ENCODE assay signal across 1 cellular context in genomic region chr1:202957733-202958543, GRCh38.
TF ChIP-seq lines count a peak whose summit lies in the region.

TSS of gene ADIPOR1 (minus strand) at chr1:202958312. CDS start at chr1:202951070, 7,242 bp downstream.

TF ChIP-seq in K562, 482 proteins besides CTCF, POLR2A, EP300 and RAD21 (continued from another document and continues in another):
- TF ChIP-seq, protein P1, sequence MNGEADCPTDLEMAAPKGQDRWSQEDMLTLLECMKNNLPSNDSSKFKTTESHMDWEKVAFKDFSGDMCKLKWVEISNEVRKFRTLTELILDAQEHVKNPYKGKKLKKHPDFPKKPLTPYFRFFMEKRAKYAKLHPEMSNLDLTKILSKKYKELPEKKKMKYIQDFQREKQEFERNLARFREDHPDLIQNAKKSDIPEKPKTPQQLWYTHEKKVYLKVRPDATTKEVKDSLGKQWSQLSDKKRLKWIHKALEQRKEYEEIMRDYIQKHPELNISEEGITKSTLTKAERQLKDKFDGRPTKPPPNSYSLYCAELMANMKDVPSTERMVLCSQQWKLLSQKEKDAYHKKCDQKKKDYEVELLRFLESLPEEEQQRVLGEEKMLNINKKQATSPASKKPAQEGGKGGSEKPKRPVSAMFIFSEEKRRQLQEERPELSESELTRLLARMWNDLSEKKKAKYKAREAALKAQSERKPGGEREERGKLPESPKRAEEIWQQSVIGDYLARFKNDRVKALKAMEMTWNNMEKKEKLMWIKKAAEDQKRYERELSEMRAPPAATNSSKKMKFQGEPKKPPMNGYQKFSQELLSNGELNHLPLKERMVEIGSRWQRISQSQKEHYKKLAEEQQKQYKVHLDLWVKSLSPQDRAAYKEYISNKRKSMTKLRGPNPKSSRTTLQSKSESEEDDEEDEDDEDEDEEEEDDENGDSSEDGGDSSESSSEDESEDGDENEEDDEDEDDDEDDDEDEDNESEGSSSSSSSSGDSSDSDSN (IDR thresholded peaks at IDR 0.05; ENCODE audit: borderline replicate concordance in 1 of 2, low read depth in 2 of 2, low read length in 2 of 2): peak in 1 of 2 experiments; percentile 47; a peak in 1 of 4 replicates
- TF ChIP-seq CREB5 (CRISPR knock-in tag; IDR thresholded peaks at IDR 0.05) (no peak; the same call in 1 of the 2 replicates), KAT7 (CRISPR knock-in tag; IDR thresholded peaks at IDR 0.05; ENCODE audit: borderline replicate concordance) (peak; percentile 27; the same call in 1 of the 2 replicates), GATA2 (CRISPR knock-in tag; IDR thresholded peaks at IDR 0.05) (no peak), SP2 (IDR thresholded peaks at IDR 0.05; ENCODE audit: extremely low read depth, low read depth, low read length, poor library complexity, severe bottlenecking) (no peak), KDM5B (IDR thresholded peaks at IDR 0.05; ENCODE audit: insufficient replicate concordance, low read depth, low read length) (peak; percentile 87), ZBTB7A (IDR thresholded peaks at IDR 0.05; ENCODE audit: borderline replicate concordance, control insufficient read depth, low read depth, low read length) (peak; percentile 92; the same call in 1 of the 2 replicates), CXXC5 (CRISPR knock-in tag; IDR thresholded peaks at IDR 0.05) (peak; percentile 95), ETV5 (CRISPR knock-in tag; IDR thresholded peaks at IDR 0.05; ENCODE audit: low read depth) (peak; percentile 72; the same call in 1 of the 2 replicates), HDAC8 (tag; IDR thresholded peaks at IDR 0.05) (no peak), TCF3 (CRISPR knock-in tag; IDR thresholded peaks at IDR 0.05) (no peak; the same call in 1 of the 2 replicates), POLR2G (IDR thresholded peaks at IDR 0.05; ENCODE audit: low read depth, low read length) (peak; percentile 95), MAX (CRISPR knock-in tag; IDR thresholded peaks at IDR 0.05) (peak; percentile 66), FUS (optimal IDR thresholded peaks at IDR 0.05; ENCODE audit: low read depth, low read length) (peak; percentile 86), SMARCE1 (IDR thresholded peaks at IDR 0.05) (peak; percentile 32; the same call in 1 of the 2 replicates), JUNB (CRISPR knock-in tag; conservative IDR thresholded peaks at IDR 0.05) (no peak), ZNF717 (CRISPR knock-in tag; IDR thresholded peaks at IDR 0.05) (peak; percentile 56; the same call in 1 of the 2 replicates), CCNT2 (IDR thresholded peaks at IDR 0.05; ENCODE audit: borderline replicate concordance, extremely low read depth, insufficient read length, low read depth, low read length) (peak; percentile 92), RB1 (IDR thresholded peaks at IDR 0.05; ENCODE audit: low read depth) (peak; percentile 60; the same call in 1 of the 2 replicates), SAP30 (IDR thresholded peaks at IDR 0.05; ENCODE audit: borderline replicate concordance, insufficient read depth, low read depth, low read length, poor library complexity, severe bottlenecking) (peak; percentile 86), PYGO2 (tag; IDR thresholded peaks at IDR 0.05) (no peak), STAT5A (IDR thresholded peaks at IDR 0.05; ENCODE audit: borderline replicate concordance, low read length) (no peak), THAP7 (CRISPR knock-in tag; IDR thresholded peaks at IDR 0.05) (0 out of 2 replicates have a peak, but pooled peaks have one; percentile 47), COPS2 (conservative IDR thresholded peaks at IDR 0.05) (no peak), CREM (IDR thresholded peaks at IDR 0.05; ENCODE audit: low read depth) (peak; percentile 97), KHSRP (IDR thresholded peaks at IDR 0.05) (no peak), TGIF2 (CRISPR knock-in tag; IDR thresholded peaks at IDR 0.05) (0 out of 2 replicates have a peak, but pooled peaks have one; percentile 8), CHD4 (IDR thresholded peaks at IDR 0.05; ENCODE audit: insufficient read depth, insufficient replicate concordance, low read depth, low read length, poor library complexity, severe bottlenecking) (no peak), ZSCAN32 (CRISPR knock-in tag; IDR thresholded peaks at IDR 0.05) (no peak), HMGN3 (IDR thresholded peaks at IDR 0.05; ENCODE audit: borderline replicate concordance, extremely low read depth, insufficient read length, low read depth, low read length) (peak; percentile 65), ZBED1 (IDR thresholded peaks at IDR 0.05) (0 out of 2 replicates have a peak, but pooled peaks have one; percentile 2), ELF1 (tag; IDR thresholded peaks at IDR 0.05) (no peak), HNRNPL (IDR thresholded peaks at IDR 0.05; ENCODE audit: low read depth, low read length) (0 out of 2 replicates have a peak, but pooled peaks have one; percentile 1), ZNF134 (CRISPR knock-in tag; conservative IDR thresholded peaks at IDR 0.05) (no peak), ZBTB17 (CRISPR knock-in tag; IDR thresholded peaks at IDR 0.05) (peak; percentile 71; the same call in 1 of the 2 replicates), BCOR (IDR thresholded peaks at IDR 0.05) (0 out of 2 replicates have a peak, but pooled peaks have one; percentile 18), MAZ (CRISPR knock-in tag; conservative IDR thresholded peaks at IDR 0.05 in 1 of 2, IDR thresholded peaks at IDR 0.05 in 1 of 2) (peak; percentile 82 to 95), EZH2 (IDR thresholded peaks at IDR 0.05; ENCODE audit: borderline replicate concordance, low read depth, low read length) (no peak), RBBP5 (IDR thresholded peaks at IDR 0.05; ENCODE audit: borderline replicate concordance, insufficient read depth, low read length, poor library complexity, severe bottlenecking) (peak; percentile 96), ZNF77 (CRISPR knock-in tag; IDR thresholded peaks at IDR 0.05) (no peak), ZNF232 (CRISPR knock-in tag; IDR thresholded peaks at IDR 0.05) (peak; percentile 72; the same call in 1 of the 2 replicates), LEF1 (IDR thresholded peaks at IDR 0.05) (no peak), POLR2AphosphoS2 (IDR thresholded peaks at IDR 0.05; ENCODE audit: low read length) (no peak), NR3C1 (CRISPR knock-in tag; IDR thresholded peaks at IDR 0.05) (peak; percentile 55; the same call in 1 of the 2 replicates), IRF2 (CRISPR knock-in tag; IDR thresholded peaks at IDR 0.05) (peak; percentile 77; the same call in 1 of the 2 replicates)
- TF ChIP-seq, protein P2, sequence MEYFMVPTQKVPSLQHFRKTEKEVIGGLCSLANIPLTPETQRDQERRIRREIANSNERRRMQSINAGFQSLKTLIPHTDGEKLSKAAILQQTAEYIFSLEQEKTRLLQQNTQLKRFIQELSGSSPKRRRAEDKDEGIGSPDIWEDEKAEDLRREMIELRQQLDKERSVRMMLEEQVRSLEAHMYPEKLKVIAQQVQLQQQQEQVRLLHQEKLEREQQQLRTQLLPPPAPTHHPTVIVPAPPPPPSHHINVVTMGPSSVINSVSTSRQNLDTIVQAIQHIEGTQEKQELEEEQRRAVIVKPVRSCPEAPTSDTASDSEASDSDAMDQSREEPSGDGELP (CRISPR knock-in tag; IDR thresholded peaks at IDR 0.05; ENCODE audit: borderline replicate concordance): peak; percentile 30; the same call in 1 of the 2 replicates
- TF ChIP-seq, protein P3, sequence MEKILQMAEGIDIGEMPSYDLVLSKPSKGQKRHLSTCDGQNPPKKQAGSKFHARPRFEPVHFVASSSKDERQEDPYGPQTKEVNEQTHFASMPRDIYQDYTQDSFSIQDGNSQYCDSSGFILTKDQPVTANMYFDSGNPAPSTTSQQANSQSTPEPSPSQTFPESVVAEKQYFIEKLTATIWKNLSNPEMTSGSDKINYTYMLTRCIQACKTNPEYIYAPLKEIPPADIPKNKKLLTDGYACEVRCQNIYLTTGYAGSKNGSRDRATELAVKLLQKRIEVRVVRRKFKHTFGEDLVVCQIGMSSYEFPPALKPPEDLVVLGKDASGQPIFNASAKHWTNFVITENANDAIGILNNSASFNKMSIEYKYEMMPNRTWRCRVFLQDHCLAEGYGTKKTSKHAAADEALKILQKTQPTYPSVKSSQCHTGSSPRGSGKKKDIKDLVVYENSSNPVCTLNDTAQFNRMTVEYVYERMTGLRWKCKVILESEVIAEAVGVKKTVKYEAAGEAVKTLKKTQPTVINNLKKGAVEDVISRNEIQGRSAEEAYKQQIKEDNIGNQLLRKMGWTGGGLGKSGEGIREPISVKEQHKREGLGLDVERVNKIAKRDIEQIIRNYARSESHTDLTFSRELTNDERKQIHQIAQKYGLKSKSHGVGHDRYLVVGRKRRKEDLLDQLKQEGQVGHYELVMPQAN (IDR thresholded peaks at IDR 0.05; ENCODE audit: borderline replicate concordance): peak; percentile 83; the same call in 1 of the 2 replicates
- TF ChIP-seq, protein P4, sequence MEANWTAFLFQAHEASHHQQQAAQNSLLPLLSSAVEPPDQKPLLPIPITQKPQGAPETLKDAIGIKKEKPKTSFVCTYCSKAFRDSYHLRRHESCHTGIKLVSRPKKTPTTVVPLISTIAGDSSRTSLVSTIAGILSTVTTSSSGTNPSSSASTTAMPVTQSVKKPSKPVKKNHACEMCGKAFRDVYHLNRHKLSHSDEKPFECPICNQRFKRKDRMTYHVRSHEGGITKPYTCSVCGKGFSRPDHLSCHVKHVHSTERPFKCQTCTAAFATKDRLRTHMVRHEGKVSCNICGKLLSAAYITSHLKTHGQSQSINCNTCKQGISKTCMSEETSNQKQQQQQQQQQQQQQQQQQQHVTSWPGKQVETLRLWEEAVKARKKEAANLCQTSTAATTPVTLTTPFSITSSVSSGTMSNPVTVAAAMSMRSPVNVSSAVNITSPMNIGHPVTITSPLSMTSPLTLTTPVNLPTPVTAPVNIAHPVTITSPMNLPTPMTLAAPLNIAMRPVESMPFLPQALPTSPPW (CRISPR knock-in tag; IDR thresholded peaks at IDR 0.05): peak; percentile 89
- TF ChIP-seq, protein P5, sequence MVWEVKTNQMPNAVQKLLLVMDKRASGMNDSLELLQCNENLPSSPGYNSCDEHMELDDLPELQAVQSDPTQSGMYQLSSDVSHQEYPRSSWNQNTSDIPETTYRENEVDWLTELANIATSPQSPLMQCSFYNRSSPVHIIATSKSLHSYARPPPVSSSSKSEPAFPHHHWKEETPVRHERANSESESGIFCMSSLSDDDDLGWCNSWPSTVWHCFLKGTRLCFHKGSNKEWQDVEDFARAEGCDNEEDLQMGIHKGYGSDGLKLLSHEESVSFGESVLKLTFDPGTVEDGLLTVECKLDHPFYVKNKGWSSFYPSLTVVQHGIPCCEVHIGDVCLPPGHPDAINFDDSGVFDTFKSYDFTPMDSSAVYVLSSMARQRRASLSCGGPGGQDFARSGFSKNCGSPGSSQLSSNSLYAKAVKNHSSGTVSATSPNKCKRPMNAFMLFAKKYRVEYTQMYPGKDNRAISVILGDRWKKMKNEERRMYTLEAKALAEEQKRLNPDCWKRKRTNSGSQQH (CRISPR knock-in tag; IDR thresholded peaks at IDR 0.05): no peak
- TF ChIP-seq, protein P6, sequence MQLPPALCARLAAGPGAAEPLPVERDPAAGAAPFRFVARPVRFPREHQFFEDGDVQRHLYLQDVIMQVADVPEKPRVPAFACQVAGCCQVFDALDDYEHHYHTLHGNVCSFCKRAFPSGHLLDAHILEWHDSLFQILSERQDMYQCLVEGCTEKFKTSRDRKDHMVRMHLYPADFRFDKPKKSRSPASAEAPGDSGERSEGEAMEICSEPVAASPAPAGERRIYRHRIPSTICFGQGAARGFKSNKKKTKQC (CRISPR knock-in tag; IDR thresholded peaks at IDR 0.05): 0 out of 2 replicates have a peak, but pooled peaks have one; percentile 22
- TF ChIP-seq, protein P7, sequence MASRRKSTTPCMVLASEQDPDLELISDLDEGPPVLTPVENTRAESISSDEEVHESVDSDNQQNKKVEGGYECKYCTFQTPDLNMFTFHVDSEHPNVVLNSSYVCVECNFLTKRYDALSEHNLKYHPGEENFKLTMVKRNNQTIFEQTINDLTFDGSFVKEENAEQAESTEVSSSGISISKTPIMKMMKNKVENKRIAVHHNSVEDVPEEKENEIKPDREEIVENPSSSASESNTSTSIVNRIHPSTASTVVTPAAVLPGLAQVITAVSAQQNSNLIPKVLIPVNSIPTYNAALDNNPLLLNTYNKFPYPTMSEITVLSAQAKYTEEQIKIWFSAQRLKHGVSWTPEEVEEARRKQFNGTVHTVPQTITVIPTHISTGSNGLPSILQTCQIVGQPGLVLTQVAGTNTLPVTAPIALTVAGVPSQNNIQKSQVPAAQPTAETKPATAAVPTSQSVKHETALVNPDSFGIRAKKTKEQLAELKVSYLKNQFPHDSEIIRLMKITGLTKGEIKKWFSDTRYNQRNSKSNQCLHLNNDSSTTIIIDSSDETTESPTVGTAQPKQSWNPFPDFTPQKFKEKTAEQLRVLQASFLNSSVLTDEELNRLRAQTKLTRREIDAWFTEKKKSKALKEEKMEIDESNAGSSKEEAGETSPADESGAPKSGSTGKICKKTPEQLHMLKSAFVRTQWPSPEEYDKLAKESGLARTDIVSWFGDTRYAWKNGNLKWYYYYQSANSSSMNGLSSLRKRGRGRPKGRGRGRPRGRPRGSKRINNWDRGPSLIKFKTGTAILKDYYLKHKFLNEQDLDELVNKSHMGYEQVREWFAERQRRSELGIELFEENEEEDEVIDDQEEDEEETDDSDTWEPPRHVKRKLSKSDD (conservative IDR thresholded peaks at IDR 0.05; ENCODE audit: low read length): no peak
